ENCODE assay signal across 6 cellular contexts in genomic region chr10:128792426-128793140, GRCh38.
"Had no signal": no experiment of that assay in that cellular context is flagged by ENCODE, and none has a peak within 500 bp of the region (broad histone marks: within the 10 kb centered on the region; RNA-seq: fewer than 3 reads in every experiment).

No MANE protein-coding gene starts in this region.

- ATAC-seq: GM23338, HepG2, K562 had no signal

- H2AFZ ChIP-seq: GM23338 had no signal

- DNase-seq: H9, HCEC 1CT had no signal

- H3K27ac Mint-ChIP-seq: GM23338, H9 had no signal

- H3K4me2 ChIP-seq: GM23338 had no signal

- H3K4me3 Mint-ChIP-seq: GM23338, H9 had no signal

- H3K4me1 Mint-ChIP-seq: GM23338, H9 had no signal

- H3K4me3 ChIP-seq: GM23338, K562 had no signal

- H3K27ac ChIP-seq: HL-60 had no signal

- H3K9me3 Mint-ChIP-seq: GM23338, H9 had no signal
